In genomic region chr17:63773272-63774140, GRCh38 we compare ENCODE assay signal across 8 cellular contexts.
DNase-seq lines count a peak whose midpoint lies in the region; ATAC-seq and TF ChIP-seq lines count a peak whose summit lies in the region.

TSS of gene CCDC47 (minus strand) at chr17:63773597. CDS start at chr17:63766175, 7,422 bp downstream.

- H3K27ac Mint-ChIP-seq in activated naive CD4-positive, alpha-beta T cell treated with anti-CD3 and anti-CD28 coated beads, Interleukin-2, amount 50 U/mL, for 24 hours: peak within 1 kb of the TSS; percentile 100

- peaks cover 67% of the 10 kb centered on the region for H3K4me1 Mint-ChIP-seq in activated naive CD4-positive, alpha-beta T cell treated with anti-CD3 and anti-CD28 coated beads, Interleukin-2, amount 50 U/mL, for 24 hours

- peak within 1 kb of the TSS; percentile 96 for H3K4me3 ChIP-seq in GM06990 (replicated peaks; ENCODE audit: low read depth, low read length)

- H3K36me3 Mint-ChIP-seq in activated naive CD4-positive, alpha-beta T cell treated with anti-CD3 and anti-CD28 coated beads, Interleukin-2, amount 50 U/mL, for 24 hours: peaks cover 17% of the 10 kb centered on the region

- DNase-seq in GM06990 (ENCODE audit: extremely low read depth, insufficient read length) (peak; percentile 99), NCI-H1092 (lab: John Stamatoyannopoulos, UW) (peak; percentile 99), germinal center (ENCODE audit: low spot score) (peak; percentile 98), non-pigmented ciliary epithelial cell (ENCODE audit: low read depth) (peak; percentile 96), superior temporal gyrus (ENCODE audit: extremely low spot score) (peak; percentile 100)

- H3K27me3 Mint-ChIP-seq in activated naive CD4-positive, alpha-beta T cell treated with anti-CD3 and anti-CD28 coated beads, Interleukin-2, amount 50 U/mL, for 24 hours: no peaks in the 10 kb centered on the region

- no peaks in the 10 kb centered on the region for H3K9me3 Mint-ChIP-seq in activated naive CD4-positive, alpha-beta T cell treated with anti-CD3 and anti-CD28 coated beads, Interleukin-2, amount 50 U/mL, for 24 hours

- peak; percentile 79 for ATAC-seq in HG02588 (IDR thresholded peaks at IDR 0.05; ENCODE audit: unreplicated experiment)
- peak; percentile 89 for ATAC-seq in SK-N-SH treated with all-trans-retinoic acid at 6 μM for 48 hours

- no peaks in the 10 kb centered on the region for H3K27me3 ChIP-seq in GM06990 (replicated peaks; ENCODE audit: control insufficient read depth, insufficient read depth, low read length)

- peak within 1 kb of the TSS; percentile 99 for H3K4me3 Mint-ChIP-seq in activated naive CD4-positive, alpha-beta T cell treated with anti-CD3 and anti-CD28 coated beads, Interleukin-2, amount 50 U/mL, for 24 hours

- peaks cover 4% of the 10 kb centered on the region for H3K36me3 ChIP-seq in GM06990 (ENCODE audit: control insufficient read depth, insufficient read depth, low read length)

- no peak for TF ChIP-seq CTCF in GM06990 (IDR thresholded peaks at IDR 0.05; ENCODE audit: insufficient read depth, low read length, poor library complexity, severe bottlenecking)

TF ChIP-seq in SK-N-SH treated with all-trans-retinoic acid at 6 μM for 48 hours, 23 proteins besides CTCF, POLR2A, EP300 and RAD21:
- 0 out of 2 replicates have a peak, but pooled peaks have one; percentile 32 for TF ChIP-seq TSHZ2 (CRISPR knock-in tag; IDR thresholded peaks at IDR 0.05)
- no peak for TF ChIP-seq ZNF565 (CRISPR knock-in tag; conservative IDR thresholded peaks at IDR 0.05; ENCODE audit: low read depth)
- peak; percentile 43; the same call in 1 of the 2 replicates for TF ChIP-seq CSDC2 (CRISPR knock-in tag; IDR thresholded peaks at IDR 0.05)
- TF ChIP-seq ZFP30 (CRISPR knock-in tag; IDR thresholded peaks at IDR 0.05): no peak
- TF ChIP-seq ZNF70 (CRISPR knock-in tag; IDR thresholded peaks at IDR 0.05): no peak
- TF ChIP-seq ZC3H10 (CRISPR knock-in tag; IDR thresholded peaks at IDR 0.05): no peak
- TF ChIP-seq GLIS3 (CRISPR knock-in tag; IDR thresholded peaks at IDR 0.05): no peak
- no peak for TF ChIP-seq ESRRG (CRISPR knock-in tag; IDR thresholded peaks at IDR 0.05)
TF ChIP-seq in SK-N-SH treated with all-trans-retinoic acid at 6 μM for 48 hours: peak in this region for 2.

Comparison
In these comparisons a context has a peak if more than half of its experiments do, and no peak if none do; other contexts are left out.
1. Peak in every context shown above with its lines: DNase-seq, ATAC-seq and H3K4me3 ChIP-seq.